19 cellular contexts compared by ENCODE assay signal in genomic region chr10:104020020-104020419, GRCh38.
"Had no signal": no experiment of that assay in that cellular context is flagged by ENCODE, and none has a peak within 500 bp of the region (broad histone marks: within the 10 kb centered on the region; RNA-seq: fewer than 3 reads in every experiment).

No MANE protein-coding gene starts in this region.

- H3K36me3 ChIP-seq: ovary had no signal

- H3K4me1 ChIP-seq: sigmoid colon, stomach, transverse colon had no signal

- H3K27me3 ChIP-seq: heart right ventricle, ovary, right atrium auricular region, sigmoid colon, stomach, transverse colon had no signal

- H3K9me3 Mint-ChIP-seq: naive thymus-derived CD4-positive, alpha-beta T cell; neural crest cell had no signal

- H3K4me3 ChIP-seq: heart right ventricle, ovary, right atrium auricular region, sigmoid colon, skin epidermis, stomach, thoracic aorta, transverse colon had no signal

- H3K27me3 Mint-ChIP-seq: naive thymus-derived CD4-positive, alpha-beta T cell had no signal

- ATAC-seq: esophagus mucosa; heart right ventricle; naive thymus-derived CD4-positive, alpha-beta T cell had no signal

- DNase-seq: effector memory CD4-positive, alpha-beta T cell; heart right ventricle; hypothalamus; kidney glomerular epithelial cell; naive thymus-derived CD4-positive, alpha-beta T cell; nucleus accumbens; ovary; sigmoid colon; stimulated activated CD4-positive, alpha-beta T cell treated with anti-CD3 and anti-CD28 coated beads, Interleukin-2, amount 100 ng/mL, for 24 hours; stimulated activated CD4-positive, alpha-beta T cell treated with anti-CD3 and anti-CD28 coated beads, Interleukin-4, amount 100 ng/mL, for 4 hours; stimulated activated naive CD4-positive, alpha-beta T cell; stomach; substantia nigra; transverse colon had no signal

- H3K4me1 Mint-ChIP-seq: neural crest cell had no signal

- H3K27ac ChIP-seq: heart right ventricle, ovary, right atrium auricular region, sigmoid colon, skin epidermis, stomach, thoracic aorta, transverse colon had no signal

- H3K9me3 ChIP-seq: heart right ventricle, ovary, right atrium auricular region, sigmoid colon, stomach, thoracic aorta, transverse colon had no signal

- H3K4me3 Mint-ChIP-seq: naive thymus-derived CD4-positive, alpha-beta T cell; neural crest cell had no signal
